26 cellular contexts compared by ENCODE assay signal in genomic region chr22:29887358-29887757, GRCh38. TPM values are rescaled to one million over a fixed set of nuclear protein-coding genes. Genes with fewer than 3 reads are reported as not detected.
DNase-seq lines count a peak whose midpoint lies in the region; ATAC-seq, FAIRE-seq and TF ChIP-seq lines count a peak whose summit lies in the region.
"Had no signal": no experiment of that assay in that cellular context is flagged by ENCODE, and none has a peak within 500 bp of the region (broad histone marks: within the 10 kb centered on the region; RNA-seq: fewer than 3 reads in every experiment).

No MANE protein-coding gene starts in this region.

- no peaks in the 10 kb centered on the region for H4K20me1 ChIP-seq in GM12878 (ENCODE audit: control insufficient read depth, insufficient read depth)

- H3K79me2 ChIP-seq in GM12878 (ENCODE audit: control insufficient read depth, insufficient read depth, low read length), result peaks cover 35% of the 10 kb centered on the region

- TF ChIP-seq RAD21 in GM12878 (IDR thresholded peaks at IDR 0.05; ENCODE audit: insufficient read depth, low read depth, low read length), result no peak

- no peak for TF ChIP-seq EP300 in GM12878 (IDR thresholded peaks at IDR 0.05; ENCODE audit: borderline replicate concordance in 1 of 2, control insufficient read depth in 1 of 2, low read depth in 2 of 2, low read length in 2 of 2)

- SMC1A ChIA-PET in GM12878 (lab: Charles Lee; ENCODE audit: uncharacterized antibody, unreplicated experiment), result interaction anchor here (0.6 to 1.5 kb wide), 4 partner anchors 60 to 121 kb away, joined by 3 to 4 read pairs (median 4); no protein-coding TSS in a partner anchor

- ATAC-seq in GM12878 (no peak), HG03175 (IDR thresholded peaks at IDR 0.05; ENCODE audit: unreplicated experiment) (no peak)

- TF ChIP-seq POLR2A in GM12878 (IDR thresholded peaks at IDR 0.05; ENCODE audit: low read depth, low read length), result no peak
- TF ChIP-seq POLR2A in thyroid gland (IDR thresholded peaks at IDR 0.05), result no peak

- TF ChIP-seq CTCF in GM12878 (IDR thresholded peaks at IDR 0.05 in 2 of 3, conservative IDR thresholded peaks at IDR 0.05 in 1 of 3; ENCODE audit: control insufficient read depth in 2 of 3, extremely low read depth in 1 of 3, insufficient read depth in 1 of 3, low read depth in 3 of 3, low read length in 3 of 3) (no peak), neutrophil (IDR thresholded peaks at IDR 0.05) (no peak), thyroid gland (IDR thresholded peaks at IDR 0.05) (no peak), RWPE1 (conservative IDR thresholded peaks at IDR 0.05; ENCODE audit: low read depth) (no peak)

- WGBS in GM12878 (ENCODE audit: insufficient coverage, insufficient replicate concordance, low lambda C conversion rate, missing lambda C conversion rate), result 67% methylated on average over 2 of the region's 2 CpGs
- 61 to 76% methylated on average over 2 of the region's 2 CpGs for WGBS in thyroid gland, 2 donors

- DNase-seq in DMS 273 (lab: John Stamatoyannopoulos, UW; ENCODE audit: unreplicated experiment) (peak; percentile 13), DMS 273 treated with DMSO at 0.1 percent for 48 hours (lab: John Stamatoyannopoulos, UW) (no peak), GM12878 (ENCODE audit: low read depth, low spot score) (no peak), thyroid gland (no peak), RWPE1 (ENCODE audit: low spot score) (no peak), NCI-H187 treated with DMSO at 0.1 percent for 48 hours (lab: John Stamatoyannopoulos, UW) (no peak)
- DNase-seq: ACHN; Caco-2; CD4-positive, alpha-beta memory T cell; EL; GM23248; H9; KG1; NCI-H1092 treated with DMSO at 0.1 percent for 48 hours; NCI-H1436 treated with DMSO at 0.1 percent for 48 hours; NCI-H2029 treated with DMSO at 0.1 percent for 48 hours; NCI-H524 treated with DMSO at 0.1 percent for 48 hours; PC-9; RPMI8226; SHP77 treated with DMSO at 0.1 percent for 48 hours; SW 1271 had no signal

- peak overlapping the region; percentile 54 for H3K4me2 ChIP-seq in GM12878 (ENCODE audit: control insufficient read depth, insufficient read depth)
- H3K4me2 ChIP-seq: BLaER1 had no signal

- H3K27ac ChIP-seq in GM12878 (ENCODE audit: control insufficient read depth, insufficient read depth) (no peak overlapping the region), neutrophil (peak overlapping the region; percentile 98), thyroid gland (no peak overlapping the region), RWPE1 (no peak overlapping the region)
- H3K27ac ChIP-seq: 22Rv1, BLaER1, GM23248, PC-9, SK-N-MC had no signal

- H3K4me1 ChIP-seq in GM12878 (ENCODE audit: control insufficient read depth, insufficient read depth, low read length) (no peaks in the 10 kb centered on the region), neutrophil (ENCODE audit: control insufficient read depth in 1 of 2, insufficient read depth in 1 of 2, low read depth in 1 of 2, low read length in 1 of 2) (peaks cover 78 to 81% of the 10 kb centered on the region in 2 experiments), thyroid gland (peaks cover 40 to 45% of the 10 kb centered on the region in 2 donors)

- no TSS peak for BruUV-seq in GM12878 (replicated peaks; lab: Mats Ljungman, UMichigan)

- no peak overlapping the region for H3K9ac ChIP-seq in GM12878 (ENCODE audit: control insufficient read depth, insufficient read depth, low read length)
- H3K9ac ChIP-seq: BLaER1, GM23248 had no signal

- no peaks in the 10 kb centered on the region for H3K9me3 ChIP-seq in GM12878 (replicated peaks; ENCODE audit: control insufficient read depth, insufficient read depth, low read length)
- no peaks in the 10 kb centered on the region for H3K9me3 ChIP-seq in neutrophil
- H3K9me3 ChIP-seq in thyroid gland, result no peaks in the 10 kb centered on the region
- H3K9me3 ChIP-seq: BLaER1, Caco-2 had no signal

- RAD21 ChIA-PET in GM12878 (lab: Charles Lee; ENCODE audit: unreplicated experiment), result interaction anchor here (1.0 kb wide), 1 partner anchor 251 kb away, joined by 4 read pairs; no protein-coding TSS in a partner anchor

- CTCF ChIA-PET in GM12878 (lab: Yijun Ruan, JAX) (interaction anchor here (1.2 to 1.5 kb wide), 2 partner anchors 43 to 118 kb away, joined by 3 read pairs; no protein-coding TSS in a partner anchor), RWPE1 (lab: Yijun Ruan, JAX) (interaction anchor here (0.6 kb wide), 1 partner anchor 24 kb away, joined by 3 read pairs; no protein-coding TSS in a partner anchor)

- H2AFZ ChIP-seq in GM12878 (ENCODE audit: control insufficient read depth, low read depth, low read length), result no peak overlapping the region
- H2AFZ ChIP-seq: GM23248, PC-9 had no signal

- POLR2A ChIA-PET in GM12878 (lab: Charles Lee), result no interaction called here
- POLR2A ChIA-PET in RWPE1 (lab: Yijun Ruan, JAX; ENCODE audit: low non-redundant PET), result no interaction called here

- in situ Hi-C loops in GM12878 (cut with MboI), result no loop called here

- H3K36me3 ChIP-seq in GM12878 (ENCODE audit: control insufficient read depth in 2 of 2, insufficient read depth in 2 of 2, low read length in 1 of 2) (no peaks in the 10 kb centered on the region), neutrophil (no peaks in the 10 kb centered on the region), thyroid gland (no peaks in the 10 kb centered on the region)
- H3K36me3 ChIP-seq: BLaER1 had no signal

- FAIRE-seq in GM12878 (lab: Jason Lieb, UNC), result no peak

- H3K27me3 ChIP-seq in GM12878 (replicated peaks in 1 of 2; ENCODE audit: control insufficient read depth in 2 of 2, insufficient read depth in 2 of 2, low read length in 1 of 2) (no peaks in the 10 kb centered on the region), neutrophil (no peaks in the 10 kb centered on the region), thyroid gland (no peaks in the 10 kb centered on the region)
- H3K27me3 ChIP-seq: BLaER1 had no signal

- intact Hi-C loops in GM12878 (cut with micrococcal nuclease; ENCODE audit: unreplicated experiment) (loop anchor here (10.0 kb wide), 1 partner anchor 97 kb away; no protein-coding TSS in a partner anchor), thyroid gland (cut with DNase I) (loop anchor here (10.0 kb wide), 1 partner anchor 117 kb away; no protein-coding TSS in a partner anchor)

- no peak overlapping the region for H3K4me3 ChIP-seq in GM12878
- H3K4me3 ChIP-seq in neutrophil (ENCODE audit: low read depth in 1 of 2, low read length in 1 of 2), result peak overlapping the region; percentile 80 to 99
- H3K4me3 ChIP-seq in thyroid gland (replicated peaks in 1 of 3), result no peak overlapping the region
- H3K4me3 ChIP-seq: BLaER1, GM23248, PC-9, SK-N-MC had no signal

TF ChIP-seq in GM12878, 131 proteins besides CTCF, POLR2A, EP300 and RAD21 (continues in another document):
- TF ChIP-seq SREBF2 (IDR thresholded peaks at IDR 0.05; ENCODE audit: low read length) (no peak), GABPA (IDR thresholded peaks at IDR 0.05; ENCODE audit: low read depth) (no peak), TCF3 (IDR thresholded peaks at IDR 0.05; ENCODE audit: borderline replicate concordance, insufficient read depth, low read depth, low read length) (no peak), IRF5 (IDR thresholded peaks at IDR 0.05; ENCODE audit: borderline replicate concordance) (no peak)

RNA-seq across cellular contexts. Expression of gene MTMR3, which starts 4.4 kb away (rescaled TPM):
- total RNA-seq in GM12878 (2013; cell fraction: nucleolus; rRNA removed), result 117 and 123 TPM in 2 replicates
- total RNA-seq in GM12878 (2014; rRNA removed) (11.2 and 13.5 TPM in 2 replicates), GM12878 (2014; rRNA removed; fragmentation: Illumina TruSeq; extraction: Trizol) (8.7 and 9.0 TPM in 2 replicates), GM12878 (2021) (17.5 and 23.7 TPM in 2 replicates), thyroid gland (100 to 1,000 TPM in 1 of 4 donors, 10 to 100 TPM in 3; 52.8 to 101 (median 69.1) TPM)
- 7.3 TPM for polyA plus RNA-seq in GM12878 (2011; ENCODE audit: low read depth)
- polyA plus RNA-seq in GM12878 (2011; rRNA removed) (15.6 and 23.6 TPM in 2 replicates), GM12878 (2014; fragmentation: Illumina TruSeq; extraction: Trizol) (9.6 and 14.2 TPM in 2 replicates), GM12878 (2014; fragmentation: Nextera tagmentation; extraction: Ambion mirVana) (1 to 10 TPM; 1.4 to 1.9 TPM), GM12878 (2014; rRNA removed) (13.1 and 13.8 TPM in 2 replicates), GM12878 (2016; fragmentation: Nextera tagmentation; extraction: Ambion mirVana) (1 to 10 TPM; 9.6 to 9.9 TPM)
- polyA plus RNA-seq in GM12878 (2011; cell fraction: cytosol; rRNA removed), result 16.2 and 19.9 TPM in 2 replicates
- polyA plus RNA-seq in GM12878 (2011; cell fraction: nucleus; rRNA removed), result 99.0 and 124 TPM in 2 replicates
- 11.0 and 11.9 TPM in 2 replicates for polyA plus RNA-seq in GM12878 (2012)
- 37.7 and 44.5 TPM in 2 replicates for polyA minus RNA-seq in GM12878 (2011; rRNA and poly(A)+ RNA removed)
- polyA minus RNA-seq in GM12878 (2011; cell fraction: cytosol; rRNA and poly(A)+ RNA removed), result 9.6 and 12.4 TPM in 2 replicates
- 22.4 and 46.2 TPM in 2 replicates for polyA minus RNA-seq in GM12878 (2011; cell fraction: nucleus; rRNA and poly(A)+ RNA removed)

RNA-seq across cellular contexts. Expression of gene ASCC2, which starts 49.3 kb away (rescaled TPM):
- 109 and 129 TPM in 2 replicates for total RNA-seq in GM12878 (2013; cell fraction: nucleolus; rRNA removed)
- 37.4 and 47.0 TPM in 2 replicates for total RNA-seq in GM12878 (2014; rRNA removed)
- 38.3 and 39.1 TPM in 2 replicates for total RNA-seq in GM12878 (2014; rRNA removed; fragmentation: Illumina TruSeq; extraction: Trizol)
- total RNA-seq in GM12878 (2021), result 62.1 and 67.9 TPM in 2 replicates
- polyA plus RNA-seq in GM12878 (2011; ENCODE audit: low read depth), result 30.0 TPM
- polyA plus RNA-seq in GM12878 (2011; rRNA removed), result 27.1 and 53.0 TPM in 2 replicates
- 60.6 and 63.1 TPM in 2 replicates for polyA plus RNA-seq in GM12878 (2011; cell fraction: cytosol; rRNA removed)
- 87.3 and 103 TPM in 2 replicates for polyA plus RNA-seq in GM12878 (2011; cell fraction: nucleus; rRNA removed)
- 42.4 and 48.3 TPM in 2 replicates for polyA plus RNA-seq in GM12878 (2012)
- 51.0 and 60.1 TPM in 2 replicates for polyA plus RNA-seq in GM12878 (2014; fragmentation: Illumina TruSeq; extraction: Trizol)
- polyA plus RNA-seq in GM12878 (2014; fragmentation: Nextera tagmentation; extraction: Ambion mirVana), result 1 to 10 TPM; 5.3 to 6.4 TPM
- 60.7 and 61.9 TPM in 2 replicates for polyA plus RNA-seq in GM12878 (2014; rRNA removed)
- polyA plus RNA-seq in GM12878 (2016; fragmentation: Nextera tagmentation; extraction: Ambion mirVana), result 10 to 100 TPM; 89.0 to 91.4 TPM
- polyA minus RNA-seq in GM12878 (2011; rRNA and poly(A)+ RNA removed), result 63.0 and 100 TPM in 2 replicates
- polyA minus RNA-seq in GM12878 (2011; cell fraction: cytosol; rRNA and poly(A)+ RNA removed), result 22.6 and 28.3 TPM in 2 replicates
- 49.1 and 96.4 TPM in 2 replicates for polyA minus RNA-seq in GM12878 (2011; cell fraction: nucleus; rRNA and poly(A)+ RNA removed)
- 10 to 100 TPM; 47.6 to 66.8 (median 51.3) TPM for total RNA-seq in thyroid gland

Comparison
In these comparisons a context has a peak if more than half of its experiments do, and no peak if none do; other contexts are left out.
1. H3K4me3 ChIP-seq: peak in neutrophil (2 of 2); none in GM12878 (single experiment) and thyroid gland (0 of 3).